In the genomic region with DNA sequence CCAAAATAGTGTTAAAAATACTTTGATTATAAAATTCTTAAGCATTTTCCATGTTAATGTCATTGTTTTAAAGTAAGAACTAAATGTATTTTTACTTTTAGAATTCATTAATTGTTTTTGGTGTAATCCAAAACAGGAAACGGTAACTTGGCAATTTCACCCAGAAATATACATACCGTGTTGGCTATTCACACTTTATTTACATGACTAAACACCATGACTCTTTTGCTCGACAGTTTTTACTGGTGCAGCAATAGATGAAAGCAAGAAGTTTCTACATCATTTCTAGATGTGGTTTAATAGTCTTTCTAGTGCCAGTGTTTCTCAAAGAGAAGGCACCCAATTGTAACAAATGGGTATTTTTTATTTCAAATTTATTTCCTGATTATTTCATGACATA, we compare ENCODE assay signal across 23 cellular contexts. TPM values are rescaled to one million over a fixed set of nuclear protein-coding genes. Genes with fewer than 3 reads are reported as not detected.
"Had no signal": no experiment of that assay in that cellular context is flagged by ENCODE, and none has a peak within 500 bp of the region (broad histone marks: within the 10 kb centered on the region; RNA-seq: fewer than 3 reads in every experiment).

No MANE protein-coding gene starts in this region.

- H3K9me3 ChIP-seq: SJSA1 had no signal

- H3K36me3 ChIP-seq: SJSA1 had no signal

- H3K4me3 ChIP-seq: SJSA1, SK-N-MC had no signal

- DNase-seq: IMR-90, Karpas-422, KG1, MM.1S, NCI-H1092 treated with DMSO at 0.1 percent for 48 hours, NCI-H1436, NCI-H187, NCI-H2029, NCI-H2081 treated with DMSO at 0.1 percent for 48 hours, NCI-H2171, NCI-H345, NCI-H446 treated with DMSO at 0.1 percent for 48 hours, NCI-H510A treated with DMSO at 0.1 percent for 48 hours, NCI-H526 treated with DMSO at 0.1 percent for 48 hours, NCI-H748 treated with DMSO at 0.1 percent for 48 hours, PC-3, SHP77 treated with DMSO at 0.1 percent for 48 hours had no signal

- H3K27me3 ChIP-seq: SJSA1 had no signal

- H3K27ac ChIP-seq: SJSA1, SK-N-MC had no signal

- ATAC-seq: HepG2, Panc1, PC-3, Right ventricle myocardium inferior had no signal

- H3K4me1 ChIP-seq: SJSA1 had no signal

RNA-seq across cellular contexts. Expression of a gene that starts 25.6 kb away (rescaled TPM):
- total RNA-seq: HepG2, IMR-90, OCI-LY7, Right ventricle myocardium inferior, SJSA1 had no signal
